ENCODE assay signal across 15 cellular contexts in genomic region chr22:27988704-27989103, GRCh38.
DNase-seq lines count a peak whose midpoint lies in the region; TF ChIP-seq lines count a peak whose summit lies in the region.
"Had no signal": no experiment of that assay in that cellular context is flagged by ENCODE, and none has a peak within 500 bp of the region (broad histone marks: within the 10 kb centered on the region; RNA-seq: fewer than 3 reads in every experiment).

No MANE protein-coding gene starts in this region.

- peaks cover 3% of the 10 kb centered on the region for H3K23me2 ChIP-seq in H9 (ENCODE audit: insufficient read length, low read depth, low read length, poor library complexity, severe bottlenecking)

- TF ChIP-seq CTCF in H9 (conservative IDR thresholded peaks at IDR 0.05) = no peak
- TF ChIP-seq CTCF in coronary artery (IDR thresholded peaks at IDR 0.05) = no peak
- TF ChIP-seq CTCF in progenitor cell of endocrine pancreas (IDR thresholded peaks at IDR 0.05; ENCODE audit: unreplicated experiment) = no peak

- no peak overlapping the region for H2BK20ac ChIP-seq in H9 (ENCODE audit: low read depth, low read length, poor library complexity, severe bottlenecking)

- peaks cover 17 to 23% of the 10 kb centered on the region in 2 experiments for H3K4me1 Mint-ChIP-seq in H9
- peaks cover 1% of the 10 kb centered on the region for H3K4me1 Mint-ChIP-seq in progenitor cell of endocrine pancreas (ENCODE audit: low read depth)

- H3K9me3 Mint-ChIP-seq in H9 = no peaks in the 10 kb centered on the region
- H3K9me3 Mint-ChIP-seq in progenitor cell of endocrine pancreas (ENCODE audit: low read depth) = no peaks in the 10 kb centered on the region

- H3K4me3 ChIP-seq in coronary artery = no peak overlapping the region
- H3K4me3 ChIP-seq: A549, K562 had no signal

- H3K4me2 ChIP-seq in H9 (ENCODE audit: insufficient read depth, insufficient read length, low read length) = no peak overlapping the region
- H3K4me2 ChIP-seq: A549 had no signal

- H3K9ac ChIP-seq in H9 (ENCODE audit: extremely low read depth, insufficient read length, low read length) = no peak overlapping the region

- H4K5ac ChIP-seq in H9 (ENCODE audit: insufficient read length, low read depth, low read length) = no peak overlapping the region

- H3K27ac ChIP-seq in H9 (ENCODE audit: insufficient read length, low read depth, low read length) = no peak overlapping the region
- no peak overlapping the region for H3K27ac ChIP-seq in coronary artery
- H3K27ac ChIP-seq: A549 had no signal

- no peaks in the 10 kb centered on the region for H3K27me3 ChIP-seq in H9 (ENCODE audit: insufficient read depth, low read length)

- H2AK5ac ChIP-seq in H9 (ENCODE audit: insufficient read length, low read length) = no peak overlapping the region

- no peak overlapping the region for H4K8ac ChIP-seq in H9 (replicated peaks; ENCODE audit: insufficient read length, low read depth, low read length)

- no peak overlapping the region for H3K4me3 Mint-ChIP-seq in H9
- H3K4me3 Mint-ChIP-seq in progenitor cell of endocrine pancreas (ENCODE audit: low read depth) = no peak overlapping the region
- H3K4me3 Mint-ChIP-seq: CD14-positive monocyte had no signal

- no peak overlapping the region for H2AFZ ChIP-seq in H9 (ENCODE audit: low read length)

- H2BK5ac ChIP-seq in H9 (ENCODE audit: insufficient read length, low read length) = no peak overlapping the region

- H2BK120ac ChIP-seq in H9 (ENCODE audit: low read depth, low read length, poor library complexity, severe bottlenecking) = no peak overlapping the region

- no CpG with 5 or more reads among the region's 7 CpGs for WGBS in H9 (ENCODE audit: extremely low coverage, insufficient read length, low lambda C conversion rate)

- H2BK15ac ChIP-seq in H9 (ENCODE audit: low read depth, low read length) = no peak overlapping the region

- no peaks in the 10 kb centered on the region for H4K20me1 ChIP-seq in H9 (ENCODE audit: control insufficient read depth, insufficient read depth, insufficient read length)

- no peaks in the 10 kb centered on the region for H3K79me2 ChIP-seq in H9 (ENCODE audit: insufficient read depth, low read length)

- peaks cover 3% of the 10 kb centered on the region; the same call in 1 of the 2 replicates for H3K4me1 ChIP-seq in H9 (ENCODE audit: insufficient read depth, low read length)
- H3K4me1 ChIP-seq: A549 had no signal

- H3K23ac ChIP-seq in H9 (ENCODE audit: insufficient read length, low read depth, low read length) = no peak overlapping the region

- H3K36me3 Mint-ChIP-seq in H9 (ENCODE audit: insufficient read depth in 1 of 3, low read depth in 3 of 3) (peaks cover 0 to 11% (median 9%) of the 10 kb centered on the region in 3 experiments; a peak in 2 of 7 replicates), progenitor cell of endocrine pancreas (ENCODE audit: insufficient read depth) (peaks cover 11% of the 10 kb centered on the region)
- H3K36me3 Mint-ChIP-seq: CD14-positive monocyte had no signal

- H3K18ac ChIP-seq in H9 (ENCODE audit: insufficient read length, low read depth, low read length) = no peak overlapping the region

- no peaks in the 10 kb centered on the region for H3K79me1 ChIP-seq in H9 (ENCODE audit: insufficient read depth, low read depth, low read length, poor library complexity, severe bottlenecking)

- DNase-seq in activated CD8-positive, alpha-beta memory T cell treated with anti-CD3 and anti-CD28 coated beads, Interleukin-2, amount 50 U/mL, for 48 hours = peak; percentile 2
- no peak for DNase-seq in activated CD8-positive, alpha-beta memory T cell treated with anti-CD3 and anti-CD28 coated beads, Interleukin-2, amount 50 U/mL, for 4 hours
- DNase-seq in H9 (peak; percentile 15), coronary artery (ENCODE audit: low spot score) (peak; percentile 28), progenitor cell of endocrine pancreas (ENCODE audit: low spot score, unreplicated experiment) (no peak), HuH-7 (ENCODE audit: low spot score) (no peak), NCI-H526 (lab: John Stamatoyannopoulos, UW) (no peak)
- DNase-seq: COR-L47, DMS53, NCI-H1436 treated with DMSO at 0.1 percent for 48 hours, NCI-H2081 treated with DMSO at 0.1 percent for 48 hours, NCI-H774 had no signal

- H2BK12ac ChIP-seq in H9 (ENCODE audit: insufficient read length, low read depth, low read length) = no peak overlapping the region

- no peak overlapping the region for H3K14ac ChIP-seq in H9 (ENCODE audit: insufficient read depth, low read length)

- H3T11ph ChIP-seq in H9 (ENCODE audit: low read length) = no peak overlapping the region

- no peak overlapping the region for H3K27ac Mint-ChIP-seq in H9
- peak overlapping the region; percentile 16 for H3K27ac Mint-ChIP-seq in progenitor cell of endocrine pancreas
- H3K27ac Mint-ChIP-seq: CD14-positive monocyte had no signal

- H3K4ac ChIP-seq in H9 (ENCODE audit: low read depth, low read length) = no peak overlapping the region

- no peak overlapping the region for H3K56ac ChIP-seq in H9 (ENCODE audit: insufficient read length, low read depth, low read length)

- no peaks in the 10 kb centered on the region for H3K9me3 ChIP-seq in H9 (ENCODE audit: control insufficient read depth, low read depth, low read length)
- H3K9me3 ChIP-seq: A549 had no signal

- H3K27me3 Mint-ChIP-seq in H9 (ENCODE audit: low read depth) (no peaks in the 10 kb centered on the region), progenitor cell of endocrine pancreas (no peaks in the 10 kb centered on the region)

- H4K91ac ChIP-seq in H9 (ENCODE audit: insufficient read length, low read depth, low read length) = no peak overlapping the region

Comparison
In these comparisons a context has a peak if more than half of its experiments do, and no peak if none do; other contexts are left out.
1. DNase-seq: peak in activated CD8-positive, alpha-beta memory T cell treated with anti-CD3 and anti-CD28 coated beads, Interleukin-2, amount 50 U/mL, for 48 hours (single experiment), H9 (single experiment) and coronary artery (single experiment); none in activated CD8-positive, alpha-beta memory T cell treated with anti-CD3 and anti-CD28 coated beads, Interleukin-2, amount 50 U/mL, for 4 hours (single experiment), progenitor cell of endocrine pancreas (single experiment), HuH-7 (single experiment) and NCI-H526 (0 of 2).